Comparison of ENCODE assay signal across 17 cellular contexts in the genomic region with DNA sequence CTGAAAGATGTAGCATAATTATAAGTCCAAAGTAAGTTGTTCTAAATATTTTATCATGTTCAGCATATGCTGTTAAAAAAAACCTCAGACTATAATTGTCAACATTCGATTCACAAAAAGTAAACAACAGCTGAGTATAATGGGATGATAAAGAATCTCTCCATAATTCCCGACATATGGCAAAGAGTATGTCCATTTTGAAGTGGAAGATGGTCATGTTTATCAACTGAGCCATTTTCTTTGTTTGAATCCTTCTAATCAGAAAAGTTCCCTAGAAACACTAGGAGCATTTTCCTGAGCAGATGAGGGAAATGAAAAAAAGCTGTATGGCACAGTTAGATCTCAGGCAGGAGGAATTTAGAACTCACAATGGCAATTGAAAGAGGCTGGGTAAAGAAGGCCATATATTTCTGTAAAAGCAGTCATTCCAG.
DNase-seq lines count a peak whose midpoint lies in the region.
"Had no signal": no experiment of that assay in that cellular context is flagged by ENCODE, and none has a peak within 500 bp of the region (broad histone marks: within the 10 kb centered on the region; RNA-seq: fewer than 3 reads in every experiment).

No MANE protein-coding gene starts in this region.

- peak overlapping the region; percentile 23; the same call in 1 of the 2 replicates for H2AFZ ChIP-seq in GM23248

- peak; percentile 47 for DNase-seq in NCI-H1092 treated with DMSO at 0.1 percent for 48 hours (lab: John Stamatoyannopoulos, UW)
- DNase-seq in NCI-H1092 (lab: John Stamatoyannopoulos, UW) = no peak
- DNase-seq in GM23248 = peak; percentile 12
- DNase-seq in activated T-helper 1 cell treated with anti-CD3 and anti-CD28 coated beads, Interleukin-12 subunit alpha, Interleukin-12 subunit beta, Interleukin-2, Interleukin-4 antibody, amounts not matched to agents 30 ng/mL and 10 ng/mL and 1 ng/mL, durations not matched to agents 14 hours and 24 hours and 36 hours (ENCODE audit: low spot score) = no peak
- peak; percentile 24 for DNase-seq in myocyte (ENCODE audit: low read depth)
- DNase-seq in NCI-H1694 (lab: John Stamatoyannopoulos, UW) = no peak
- DNase-seq in D341Med (ENCODE audit: low spot score) = no peak
- no peak for DNase-seq in GM19238 (ENCODE audit: insufficient read length, low spot score)
- DNase-seq: activated CD4-positive, CD25-positive, alpha-beta regulatory T cell; GF-D8; hippocampal formation; left colon; natural killer cell; NCI-H2171 treated with DMSO at 0.1 percent for 48 hours had no signal

- peaks cover 20% of the 10 kb centered on the region for H3F3A ChIP-seq in GM23248 (ENCODE audit: insufficient read depth)

- no peaks in the 10 kb centered on the region for H3K9me2 ChIP-seq in GM23248 (ENCODE audit: insufficient read depth)

- peaks cover 8% of the 10 kb centered on the region for H3K9me3 Mint-ChIP-seq in activated T-helper 1 cell treated with anti-CD3 and anti-CD28 coated beads, Interleukin-12 subunit alpha, Interleukin-12 subunit beta, Interleukin-2, Interleukin-4 antibody, amounts not matched to agents 30 ng/mL and 10 ng/mL and 1 ng/mL, durations not matched to agents 14 hours and 24 hours and 36 hours
- H3K9me3 Mint-ChIP-seq: CD8-positive, alpha-beta memory T cell; natural killer cell had no signal

- H3K4me2 ChIP-seq in GM23248 (ENCODE audit: unreplicated experiment) = peak overlapping the region; percentile 58

- H3K4me1 ChIP-seq in GM23248 (ENCODE audit: insufficient read depth) = peaks cover 52% of the 10 kb centered on the region

- H3K27ac Mint-ChIP-seq in activated T-helper 1 cell treated with anti-CD3 and anti-CD28 coated beads, Interleukin-12 subunit alpha, Interleukin-12 subunit beta, Interleukin-2, Interleukin-4 antibody, amounts not matched to agents 30 ng/mL and 10 ng/mL and 1 ng/mL, durations not matched to agents 14 hours and 24 hours and 36 hours = peak overlapping the region; percentile 11

- H3K36me3 Mint-ChIP-seq in activated T-helper 1 cell treated with anti-CD3 and anti-CD28 coated beads, Interleukin-12 subunit alpha, Interleukin-12 subunit beta, Interleukin-2, Interleukin-4 antibody, amounts not matched to agents 30 ng/mL and 10 ng/mL and 1 ng/mL, durations not matched to agents 14 hours and 24 hours and 36 hours (ENCODE audit: low read depth) = peaks cover 3% of the 10 kb centered on the region
- H3K36me3 Mint-ChIP-seq: CD8-positive, alpha-beta memory T cell; natural killer cell had no signal

- no peaks in the 10 kb centered on the region for H3K36me3 ChIP-seq in GM23248 (ENCODE audit: low read depth)
- H3K36me3 ChIP-seq: MG63 had no signal

- no peaks in the 10 kb centered on the region for H3K9me3 ChIP-seq in GM23248 (ENCODE audit: low read depth)
- H3K9me3 ChIP-seq: MG63 had no signal

- in situ Hi-C loops in GM23248 (cut with MboI) = no loop called here

- H3K79me2 ChIP-seq in GM23248 (ENCODE audit: insufficient read depth) = no peaks in the 10 kb centered on the region

- peaks cover 79% of the 10 kb centered on the region for H3K4me1 Mint-ChIP-seq in activated T-helper 1 cell treated with anti-CD3 and anti-CD28 coated beads, Interleukin-12 subunit alpha, Interleukin-12 subunit beta, Interleukin-2, Interleukin-4 antibody, amounts not matched to agents 30 ng/mL and 10 ng/mL and 1 ng/mL, durations not matched to agents 14 hours and 24 hours and 36 hours (ENCODE audit: low read depth)

- no peak overlapping the region for H3K4me3 Mint-ChIP-seq in activated T-helper 1 cell treated with anti-CD3 and anti-CD28 coated beads, Interleukin-12 subunit alpha, Interleukin-12 subunit beta, Interleukin-2, Interleukin-4 antibody, amounts not matched to agents 30 ng/mL and 10 ng/mL and 1 ng/mL, durations not matched to agents 14 hours and 24 hours and 36 hours
- H3K4me3 Mint-ChIP-seq: CD8-positive, alpha-beta memory T cell; natural killer cell had no signal

- peak overlapping the region; percentile 78 for H3K27ac ChIP-seq in GM23248
- H3K27ac ChIP-seq: 22Rv1 had no signal

- 46 to 54% methylated on average over 2 of the region's 2 CpGs for WGBS in GM23248 (ENCODE audit: low coverage in 1 of 2, low lambda C conversion rate in 2 of 2, missing lambda C conversion rate in 2 of 2), 2 experiments

- no peaks in the 10 kb centered on the region for H3K27me3 ChIP-seq in GM23248 (replicated peaks; ENCODE audit: insufficient read depth)
- H3K27me3 ChIP-seq: MG63 had no signal

- intact Hi-C loops in activated T-helper 1 cell treated with anti-CD3 and anti-CD28 coated beads, Interleukin-12 subunit alpha, Interleukin-12 subunit beta, Interleukin-2, Interleukin-4 antibody, amounts not matched to agents 30 ng/mL and 10 ng/mL and 1 ng/mL, durations not matched to agents 14 hours and 24 hours and 36 hours (cut with micrococcal nuclease) = loop anchor here (2.0 to 10.0 kb wide), 2 partner anchors 43 to 747 kb away; no protein-coding TSS in a partner anchor

- no peaks in the 10 kb centered on the region for H4K20me1 ChIP-seq in GM23248 (ENCODE audit: insufficient read depth)

- H3K9ac ChIP-seq in GM23248 = peak overlapping the region; percentile 38

- no peak overlapping the region; the same call in 1 of the 2 replicates for H3K4me3 ChIP-seq in GM23248
- H3K4me3 ChIP-seq: MG63 had no signal

- H3K27me3 Mint-ChIP-seq in activated T-helper 1 cell treated with anti-CD3 and anti-CD28 coated beads, Interleukin-12 subunit alpha, Interleukin-12 subunit beta, Interleukin-2, Interleukin-4 antibody, amounts not matched to agents 30 ng/mL and 10 ng/mL and 1 ng/mL, durations not matched to agents 14 hours and 24 hours and 36 hours (ENCODE audit: insufficient read depth) = no peaks in the 10 kb centered on the region
- H3K27me3 Mint-ChIP-seq: CD8-positive, alpha-beta memory T cell had no signal

Comparison
In these comparisons a context has a peak if more than half of its experiments do, and no peak if none do; other contexts are left out.
1. DNase-seq: peak in NCI-H1092 treated with DMSO at 0.1 percent for 48 hours (single experiment), GM23248 (single experiment) and myocyte (single experiment); none in NCI-H1092 (single experiment), activated T-helper 1 cell treated with anti-CD3 and anti-CD28 coated beads, Interleukin-12 subunit alpha, Interleukin-12 subunit beta, Interleukin-2, Interleukin-4 antibody, amounts not matched to agents 30 ng/mL and 10 ng/mL and 1 ng/mL, durations not matched to agents 14 hours and 24 hours and 36 hours (single experiment), NCI-H1694 (single experiment), D341Med (single experiment) and GM19238 (single experiment).